4 cellular contexts compared by ENCODE assay signal in genomic region chr15:70815011-70815410, GRCh38. TPM values are rescaled to one million over a fixed set of nuclear protein-coding genes. Genes with fewer than 3 reads are reported as not detected.
"Had no signal": no experiment of that assay in that cellular context is flagged by ENCODE, and none has a peak within 500 bp of the region (broad histone marks: within the 10 kb centered on the region; RNA-seq: fewer than 3 reads in every experiment).

No MANE protein-coding gene starts in this region.

RNA-seq across cellular contexts. Expression of gene LARP6, which starts 38.9 kb away (rescaled TPM):
- total RNA-seq: activated naive CD4-positive, alpha-beta T cell treated with anti-CD3 and anti-CD28 coated beads for 36 hours; activated naive CD8-positive, alpha-beta T cell treated with anti-CD3 and anti-CD28 coated beads, Interleukin-2, amount 10 ng/mL, durations not matched to agents 7 days and 5 days; activated T-helper 1 cell treated with anti-CD3 and anti-CD28 coated beads, Interleukin-12 subunit alpha, Interleukin-12 subunit beta, Interleukin-2, Interleukin-4 antibody, amounts not matched to agents 30 ng/mL and 10 ng/mL and 1 ng/mL, durations not matched to agents 14 hours and 24 hours and 36 hours; activated T-helper 2 cell treated with anti-CD3 and anti-CD28 coated beads, Interferon-gamma antibody, Interleukin-2, Interleukin-4, amounts not matched to agents 10 μg/mL and 5 μg/mL and 100 μg/mL, durations not matched to agents 14 hours and 24 hours and 36 hours had no signal
